ENCODE assay signal across 15 cellular contexts in the genomic region with DNA sequence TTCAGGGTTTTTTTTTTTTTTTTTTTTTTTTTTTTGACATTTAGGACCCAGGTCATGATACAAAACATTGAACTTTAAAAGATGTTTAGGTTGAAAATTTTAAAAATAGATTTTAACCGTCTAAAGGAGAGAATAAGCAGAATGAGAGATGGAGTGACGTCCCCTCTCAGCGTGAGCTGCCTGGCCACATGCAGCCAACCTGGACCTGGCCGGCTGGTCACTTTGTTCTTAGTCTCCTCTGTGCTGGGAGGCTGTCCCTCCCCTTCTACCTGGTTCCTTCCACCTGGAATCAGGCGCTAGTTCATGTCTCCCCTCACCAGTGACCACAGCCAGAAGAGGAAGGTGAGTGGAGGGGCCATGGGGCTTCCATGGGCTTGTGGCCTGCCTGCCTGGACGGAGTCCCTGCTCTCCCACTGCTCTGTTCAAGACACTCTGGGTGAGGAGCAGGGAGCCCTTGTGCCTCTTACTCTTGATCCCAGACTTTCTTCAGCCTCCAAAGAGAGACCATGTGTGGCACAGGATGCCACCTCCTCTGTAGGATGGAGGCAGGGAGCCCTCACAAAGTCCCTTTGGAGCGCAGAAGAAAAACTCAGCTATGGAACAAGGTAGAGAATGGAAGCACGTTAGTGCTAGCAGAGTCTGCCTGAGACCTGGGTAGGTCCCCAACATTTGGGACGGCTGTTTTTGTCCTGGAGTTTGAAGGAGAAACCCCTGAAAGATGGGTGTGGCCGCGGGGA. TPM values are rescaled to one million over a fixed set of nuclear protein-coding genes. Genes with fewer than 3 reads are reported as not detected.
DNase-seq lines count a peak whose midpoint lies in the region; ATAC-seq, FAIRE-seq and TF ChIP-seq lines count a peak whose summit lies in the region.
"Had no signal": no experiment of that assay in that cellular context is flagged by ENCODE, and none has a peak within 500 bp of the region (broad histone marks: within the 10 kb centered on the region; RNA-seq: fewer than 3 reads in every experiment).

No MANE protein-coding gene starts in this region.

- TF ChIP-seq RAD21 in HepG2 (CRISPR knock-in tag; IDR thresholded peaks at IDR 0.05), result no peak

- intact Hi-C loops in HepG2 (cut with micrococcal nuclease; ENCODE audit: unreplicated experiment), result no loop called here
- intact Hi-C loops in right lobe of liver (cut with DNase I), result no loop called here
- intact Hi-C loops in vagina (cut with DNase I), result no loop called here

- BruUV-seq in HepG2 (replicated peaks; lab: Mats Ljungman, UMichigan), result no TSS peak

- no peak for DNase-seq in HepG2 (ENCODE audit: low spot score)
- DNase-seq in right lobe of liver, result no peak
- DNase-seq in RWPE1 (ENCODE audit: low spot score), result no peak
- DNase-seq in epithelial cell of prostate (ENCODE audit: low read depth, low spot score), result no peak
- no peak for DNase-seq in vagina (ENCODE audit: extremely low spot score in 2 of 2)
- no peak for DNase-seq in NK-92 treated with Interleukin-12 subunit alpha and Interleukin-12 subunit beta, amount 100 ng/mL, for 24 hours (lab: John Stamatoyannopoulos, UW)
- DNase-seq in MG63, result no peak
- DNase-seq in HT-29 (ENCODE audit: low spot score), result no peak
- DNase-seq: cortex of kidney, left colon, NCI-H1694 treated with DMSO at 0.1 percent for 48 hours, RPMI8226 had no signal

- no peaks in the 10 kb centered on the region for H3K79me2 ChIP-seq in HepG2 (ENCODE audit: insufficient read depth, low read length)

- H3K27ac ChIP-seq in HepG2 (ENCODE audit: extremely low read length, insufficient read depth, low read length) (peak overlapping the region; percentile 39), right lobe of liver (peak overlapping the region in 1 of 3 donors; percentile 25), RWPE1 (peak overlapping the region; percentile 31; the same call in 1 of the 2 replicates), epithelial cell of prostate (peak overlapping the region; percentile 35), vagina (peak overlapping the region; percentile 93)
- H3K27ac ChIP-seq: C4-2B, esophagus muscularis mucosa, KMS-11 had no signal

- H3K4me1 ChIP-seq in HepG2 (ENCODE audit: insufficient read depth, low read length) (peaks cover 21% of the 10 kb centered on the region), right lobe of liver (no peaks in the 10 kb centered on the region), vagina (peaks cover 7% of the 10 kb centered on the region)
- H3K4me1 ChIP-seq: esophagus muscularis mucosa had no signal

- CTCF ChIA-PET in HepG2 (lab: Yijun Ruan, JAX; ENCODE audit: low intra/inter-chr PET ratio, low total read pairs) (no interaction called here), RWPE1 (lab: Yijun Ruan, JAX) (no interaction called here)

- H3K27me3 ChIP-seq in HepG2 (ENCODE audit: control insufficient read depth in 1 of 2, insufficient read depth in 2 of 2, low read length in 2 of 2), result peaks cover 0 to 7% of the 10 kb centered on the region in 2 experiments; a peak in 3 of 5 replicates
- no peaks in the 10 kb centered on the region for H3K27me3 ChIP-seq in right lobe of liver
- no peaks in the 10 kb centered on the region for H3K27me3 ChIP-seq in vagina
- H3K27me3 ChIP-seq in MG63, result no peaks in the 10 kb centered on the region

- peak overlapping the region; percentile 58; the same call in 1 of the 2 replicates for H3K4me2 ChIP-seq in HepG2 (ENCODE audit: low read depth, low read length)
- H3K4me2 ChIP-seq: KMS-11 had no signal

- H3K36me3 ChIP-seq in HepG2 (replicated peaks in 1 of 2; ENCODE audit: control insufficient read depth in 1 of 2, insufficient read depth in 2 of 2, low read length in 2 of 2) (no peaks in the 10 kb centered on the region), right lobe of liver (no peaks in the 10 kb centered on the region), vagina (no peaks in the 10 kb centered on the region), MG63 (no peaks in the 10 kb centered on the region)
- H3K36me3 ChIP-seq: esophagus muscularis mucosa had no signal

- in situ Hi-C loops in HepG2 (cut with HindIII; ENCODE audit: extremely low pct_ligation_motif_present, low pct_unique_long_range_greater_than_20kb), result no loop called here

- FAIRE-seq in HepG2 (lab: Jason Lieb, UNC), result no peak

- TF ChIP-seq EP300 in HepG2 (IDR thresholded peaks at IDR 0.05; ENCODE audit: low read depth in 2 of 2, low read length in 2 of 2) (no peak), HepG2 (CRISPR knock-in tag; IDR thresholded peaks at IDR 0.05; ENCODE audit: borderline replicate concordance) (no peak)

- POLR2A ChIA-PET in HepG2 (lab: Yijun Ruan, JAX) (interaction anchor here (0.8 to 1.2 kb wide), 3 partner anchors 14 to 206 kb away, joined by 3 to 7 read pairs (median 5); no protein-coding TSS in a partner anchor), RWPE1 (lab: Yijun Ruan, JAX; ENCODE audit: low non-redundant PET) (interaction anchor here (0.6 kb wide), 1 partner anchor 136 kb away, joined by 4 read pairs; no protein-coding TSS in a partner anchor)

- H3K9me3 ChIP-seq in HepG2 (ENCODE audit: low read length), result peaks cover 7% of the 10 kb centered on the region; the same call in 1 of the 2 replicates
- no peaks in the 10 kb centered on the region for H3K9me3 ChIP-seq in right lobe of liver
- no peaks in the 10 kb centered on the region for H3K9me3 ChIP-seq in vagina
- no peaks in the 10 kb centered on the region for H3K9me3 ChIP-seq in MG63

- no peak for TF ChIP-seq CTCF in HepG2 (CRISPR knock-in tag; IDR thresholded peaks at IDR 0.05)
- TF ChIP-seq CTCF in right lobe of liver (IDR thresholded peaks at IDR 0.05), result no peak
- no peak for TF ChIP-seq CTCF in RWPE1 (conservative IDR thresholded peaks at IDR 0.05; ENCODE audit: low read depth)
- no peak for TF ChIP-seq CTCF in vagina (IDR thresholded peaks at IDR 0.05)

- H4K20me1 ChIP-seq in HepG2 (ENCODE audit: insufficient read depth, low read length), result no peaks in the 10 kb centered on the region

- H3K4me3 ChIP-seq in HepG2 (replicated peaks in 1 of 3; ENCODE audit: insufficient read depth in 1 of 3, low read depth in 2 of 3, low read length in 3 of 3), result peak overlapping the region in 1 of 3 experiments; percentile 23; a peak in 1 of 6 replicates
- no peak overlapping the region for H3K4me3 ChIP-seq in right lobe of liver
- no peak overlapping the region for H3K4me3 ChIP-seq in vagina
- no peak overlapping the region for H3K4me3 ChIP-seq in MG63
- H3K4me3 ChIP-seq: esophagus muscularis mucosa had no signal

- peak; percentile 48 for ATAC-seq in HepG2
- no peak for ATAC-seq in right lobe of liver
- ATAC-seq: left colon had no signal

- H3K9ac ChIP-seq in HepG2 (ENCODE audit: insufficient read depth, low read depth, low read length), result peak overlapping the region; percentile 60; the same call in 1 of the 2 replicates
- H3K9ac ChIP-seq: KMS-11 had no signal

- H2AFZ ChIP-seq in HepG2 (ENCODE audit: low read length), result no peak overlapping the region

- 76% methylated on average over 11 of the region's 11 CpGs for WGBS in HepG2 (ENCODE audit: low lambda C conversion rate)
- 79% methylated on average over 8 of the region's 11 CpGs for WGBS in right lobe of liver (ENCODE audit: insufficient coverage, low coverage, low lambda C conversion rate, missing lambda C conversion rate)

- TF ChIP-seq POLR2A in HepG2 (IDR thresholded peaks at IDR 0.05; ENCODE audit: insufficient read depth in 1 of 2, low read depth in 2 of 2, low read length in 2 of 2) (no peak), right lobe of liver (IDR thresholded peaks at IDR 0.05) (no peak), vagina (IDR thresholded peaks at IDR 0.05) (no peak)

TF ChIP-seq in HepG2, 621 proteins besides CTCF, POLR2A, EP300 and RAD21 (continues in another document):
- TF ChIP-seq SP5 (CRISPR knock-in tag; IDR thresholded peaks at IDR 0.05; ENCODE audit: borderline replicate concordance, low read depth), result no peak
- 0 out of 2 replicates have a peak, but pooled peaks have one; percentile 7 for TF ChIP-seq ZNF136 (CRISPR knock-in tag; IDR thresholded peaks at IDR 0.05; ENCODE audit: low read depth)
- no peak for TF ChIP-seq TAF1 (CRISPR knock-in tag; IDR thresholded peaks at IDR 0.05)
- peak; percentile 8; the same call in 1 of the 3 replicates for TF ChIP-seq MXI1 (IDR thresholded peaks at IDR 0.05; ENCODE audit: borderline replicate concordance, low read depth, low read length)

RNA-seq across cellular contexts. Expression of a gene that starts 31.7 kb away (rescaled TPM):
- total RNA-seq in HepG2 (2016; rRNA removed; fragmentation: Illumina TruSeq; extraction: Trizol) (0.07 and 0.09 TPM in 2 replicates), right lobe of liver (1 to 10 TPM in 4 of 6 experiments, under 1 TPM in 2; 0.24 to 5.0 (median 1.6) TPM), vagina (2.9 TPM)
- total RNA-seq in HepG2 (2016; cell fraction: cytosol; rRNA removed; fragmentation: Illumina TruSeq; extraction: Trizol; ENCODE audit: low read depth), result not detected in 2 replicates
- total RNA-seq in HepG2 (2016; cell fraction: insoluble cytoplasmic fraction; rRNA removed; fragmentation: Illumina TruSeq; extraction: Trizol), result 0.06 and 0.13 TPM in 2 replicates
- total RNA-seq in HepG2 (2016; cell fraction: membrane; rRNA removed; fragmentation: Illumina TruSeq; extraction: Trizol), result 0.19 and 0.21 TPM in 2 replicates
- total RNA-seq in HepG2 (2016; cell fraction: nucleus; rRNA removed; fragmentation: Illumina TruSeq; extraction: Trizol), result 0.09 TPM in 1 of 2 replicates, not detected in the other
- polyA plus RNA-seq in HepG2 (2011; rRNA removed), result 0.07 TPM in 2 replicates
- 0.04 and 0.24 TPM in 2 replicates for polyA plus RNA-seq in HepG2 (2011; cell fraction: cytosol; rRNA removed)
- polyA plus RNA-seq in HepG2 (2011; cell fraction: nucleus; rRNA removed), result 0.16 and 0.51 TPM in 2 replicates
- 0.04 and 0.11 TPM in 2 replicates for polyA plus RNA-seq in HepG2 (2012)
- not detected in 2 replicates for polyA plus RNA-seq in HepG2 (2016; cell fraction: cytosol; fragmentation: Illumina TruSeq; extraction: Trizol; ENCODE audit: low read depth)
- 0.09 and 0.10 TPM in 2 replicates for polyA plus RNA-seq in HepG2 (2016; cell fraction: insoluble cytoplasmic fraction; fragmentation: Illumina TruSeq; extraction: Trizol; ENCODE audit: low read depth)
- polyA plus RNA-seq in HepG2 (2016; cell fraction: membrane; fragmentation: Illumina TruSeq; extraction: Trizol; ENCODE audit: low read depth), result 0.03 and 0.05 TPM in 2 replicates
- polyA plus RNA-seq in HepG2 (2016; cell fraction: nucleus; fragmentation: Illumina TruSeq; extraction: Trizol; ENCODE audit: insufficient read depth, low read depth), result 0.11 and 0.30 TPM in 2 replicates
- polyA minus RNA-seq in HepG2 (2011; rRNA and poly(A)+ RNA removed; ENCODE audit: low replicate concordance), result 0.72 TPM in 1 of 2 replicates, not detected in the other
- polyA minus RNA-seq in HepG2 (2011; cell fraction: cytosol; rRNA and poly(A)+ RNA removed), result not detected in 2 replicates
- polyA minus RNA-seq in HepG2 (2011; cell fraction: nucleus; rRNA and poly(A)+ RNA removed), result 0.12 and 0.13 TPM in 2 replicates
- not detected in 2 replicates for total RNA-seq in MG63 (2014; rRNA removed; shearing (Covaris generic); ENCODE audit: low replicate concordance)
- total RNA-seq in HT-29 (2014; rRNA removed; shearing (Covaris generic)), result not detected in 2 replicates
